9 cellular contexts compared by ENCODE assay signal in genomic region chr9:120755827-120756434, GRCh38. TPM values are rescaled to one million over a fixed set of nuclear protein-coding genes. Genes with fewer than 3 reads are reported as not detected.
DNase-seq lines count a peak whose midpoint lies in the region; ATAC-seq, FAIRE-seq and TF ChIP-seq lines count a peak whose summit lies in the region.
"Had no signal": no experiment of that assay in that cellular context is flagged by ENCODE, and none has a peak within 500 bp of the region (broad histone marks: within the 10 kb centered on the region; RNA-seq: fewer than 3 reads in every experiment).

No MANE protein-coding gene starts in this region.

- H3K4me3 Mint-ChIP-seq in CD4-positive, alpha-beta memory T cell, result no peak overlapping the region
- H3K4me3 Mint-ChIP-seq in activated B cell treated with CpG ODN at 0.5 μM for 24 hours, result no peak overlapping the region
- H3K4me3 Mint-ChIP-seq: T-helper 1 cell treated with Interleukin-12 subunit alpha and Interleukin-12 subunit beta and Interleukin-4 antibody, amounts not matched to agents 30 μg/mL and 1 μg/mL, for 36 hours had no signal

- FAIRE-seq in bronchial epithelial cell (lab: Jason Lieb, UNC), result no peak

- peaks cover 4 to 21% of the 10 kb centered on the region in 2 donors for H3K36me3 Mint-ChIP-seq in CD4-positive, alpha-beta memory T cell
- peaks cover 18% of the 10 kb centered on the region for H3K36me3 Mint-ChIP-seq in activated B cell treated with CpG ODN at 0.5 μM for 24 hours (ENCODE audit: low read depth)

- H3K27ac ChIP-seq in CD4-positive, alpha-beta memory T cell (ENCODE audit: low read depth, low read length), result no peak overlapping the region

- peaks cover 1% of the 10 kb centered on the region for H3K36me3 ChIP-seq in CD4-positive, alpha-beta memory T cell (ENCODE audit: insufficient read depth, low read length)
- H3K36me3 ChIP-seq in bronchial epithelial cell (ENCODE audit: control insufficient read depth, insufficient read depth, low read length), result peaks cover 3% of the 10 kb centered on the region

- intact Hi-C loops in CD4-positive, alpha-beta memory T cell (cut with micrococcal nuclease), result loop anchor here (1.0 to 10.0 kb wide), 7 partner anchors 134 to 564 kb away; partner anchors contain the start of gene RAB14
- intact Hi-C loops in activated B cell treated with CpG ODN at 0.5 μM for 24 hours (cut with micrococcal nuclease), result loop anchor here (1.0 to 5.0 kb wide), 9 partner anchors 137 to 741 kb away; partner anchors contain the start of gene GGTA1

- no peaks in the 10 kb centered on the region for H3K4me1 ChIP-seq in CD4-positive, alpha-beta memory T cell (ENCODE audit: insufficient read depth, low read length)

- H3K4me1 Mint-ChIP-seq in CD4-positive, alpha-beta memory T cell, result peaks cover 0 to 6% (median 5%) of the 10 kb centered on the region in 4 donors
- peaks cover 24% of the 10 kb centered on the region for H3K4me1 Mint-ChIP-seq in activated B cell treated with CpG ODN at 0.5 μM for 24 hours

- H3K9me3 Mint-ChIP-seq in CD4-positive, alpha-beta memory T cell, result no peaks in the 10 kb centered on the region
- H3K9me3 Mint-ChIP-seq in activated B cell treated with CpG ODN at 0.5 μM for 24 hours, result no peaks in the 10 kb centered on the region
- H3K9me3 Mint-ChIP-seq: T-helper 1 cell treated with Interleukin-12 subunit alpha and Interleukin-12 subunit beta and Interleukin-4 antibody, amounts not matched to agents 30 μg/mL and 1 μg/mL, for 36 hours had no signal

- H3K4me3 ChIP-seq in CD4-positive, alpha-beta memory T cell (ENCODE audit: low read length in 2 of 2), result no peak overlapping the region
- H3K4me3 ChIP-seq in bronchial epithelial cell (ENCODE audit: low read depth, low read length), result no peak overlapping the region

- H3K27me3 ChIP-seq in CD4-positive, alpha-beta memory T cell (ENCODE audit: insufficient read depth, low read length), result no peaks in the 10 kb centered on the region
- no peaks in the 10 kb centered on the region for H3K27me3 ChIP-seq in bronchial epithelial cell (ENCODE audit: control insufficient read depth, insufficient read depth, low read length)

- CTCF ChIA-PET in CD4-positive, alpha-beta memory T cell (lab: Charles Lee; ENCODE audit: partially characterized antibody), result interaction anchor here (0.7 to 10.6 kb wide), 27 partner anchors 9 to 564 kb away, joined by 3 to 211 read pairs (median 4); partner anchors contain the start of gene CNTRL
- CTCF ChIA-PET in activated B cell treated with CpG ODN at 0.5 μM for 24 hours (lab: Charles Lee), result interaction anchor here (0.6 to 7.5 kb wide), 26 partner anchors 10 to 648 kb away, joined by 3 to 135 read pairs (median 4); no protein-coding TSS in a partner anchor

- no peaks in the 10 kb centered on the region for H3K27me3 Mint-ChIP-seq in CD4-positive, alpha-beta memory T cell
- H3K27me3 Mint-ChIP-seq in activated B cell treated with CpG ODN at 0.5 μM for 24 hours, result no peaks in the 10 kb centered on the region

- POLR2A ChIA-PET in CD4-positive, alpha-beta memory T cell (lab: Charles Lee; ENCODE audit: partially characterized antibody), result interaction anchor here (0.7 to 1.6 kb wide), 5 partner anchors 87 to 306 kb away, joined by 3 to 6 read pairs (median 3); partner anchors contain the start of gene PSMD5
- POLR2A ChIA-PET in activated B cell treated with CpG ODN at 0.5 μM for 24 hours (lab: Charles Lee), result interaction anchor here (0.8 to 1.2 kb wide), 4 partner anchors 37 to 452 kb away, joined by 3 to 5 read pairs (median 3); partner anchors contain the start of gene FBXW2

- ATAC-seq in activated B cell treated with CpG ODN at 0.5 μM for 24 hours (ENCODE audit: low read depth), result peak; percentile 85
- ATAC-seq in HG03521 (IDR thresholded peaks at IDR 0.05; ENCODE audit: unreplicated experiment), result no peak

- TF ChIP-seq CTCF in GM20000 (IDR thresholded peaks at IDR 0.05; ENCODE audit: extremely low read depth, missing control alignments) (peak; percentile 79), activated B cell treated with CpG ODN at 0.5 μM for 24 hours (IDR thresholded peaks at IDR 0.05) (peak; percentile 71), bronchial epithelial cell (IDR thresholded peaks at IDR 0.05; ENCODE audit: insufficient read depth, low read length, severe bottlenecking) (peak; percentile 71)

- H3K27ac Mint-ChIP-seq in CD4-positive, alpha-beta memory T cell, result peak overlapping the region in 6 of 7 donors; percentile 13 to 79 (median 49)
- H3K27ac Mint-ChIP-seq in activated B cell treated with CpG ODN at 0.5 μM for 24 hours, result no peak overlapping the region
- H3K27ac Mint-ChIP-seq: T-helper 1 cell treated with Interleukin-12 subunit alpha and Interleukin-12 subunit beta and Interleukin-4 antibody, amounts not matched to agents 30 μg/mL and 1 μg/mL, for 36 hours had no signal

- peak; percentile 58 to 75 (median 63) for DNase-seq in CD4-positive, alpha-beta memory T cell
- DNase-seq in GM20000 (ENCODE audit: low spot score) (peak; percentile 80), NCI-H128 (lab: John Stamatoyannopoulos, UW; ENCODE audit: unreplicated experiment) (peak; percentile 37), activated B cell treated with CpG ODN at 0.5 μM for 24 hours (peak; percentile 26), bronchial epithelial cell (ENCODE audit: low read depth) (peak; percentile 42), kidney glomerular epithelial cell (lab: John Stamatoyannopoulos, UW) (peak; percentile 22)
- peak; percentile 40 to 44 for DNase-seq in stimulated activated CD4-positive, alpha-beta T cell treated with anti-CD3 and anti-CD28 coated beads, Interleukin-4, amount 100 ng/mL, for 4 hours

- no peaks in the 10 kb centered on the region for H3K9me3 ChIP-seq in CD4-positive, alpha-beta memory T cell (ENCODE audit: control insufficient read depth in 1 of 2, low read length in 2 of 2)

RNA-seq across cellular contexts. Expression of gene FBXW2, which starts 37.3 kb away (rescaled TPM):
- 10 to 100 TPM; 73.7 to 77.8 TPM for total RNA-seq in CD4-positive, alpha-beta memory T cell
- polyA plus RNA-seq in CD4-positive, alpha-beta memory T cell, result 10 to 100 TPM; 40.5 to 45.1 TPM
- total RNA-seq in activated B cell treated with CpG ODN at 0.5 μM for 24 hours (70.4 and 77.9 TPM in 2 replicates), bronchial epithelial cell (30.0 and 31.1 TPM in 2 replicates)

RNA-seq across cellular contexts. Expression of gene MEGF9, which starts 41.7 kb away (rescaled TPM):
- total RNA-seq in CD4-positive, alpha-beta memory T cell, result 10 to 100 TPM; 14.2 to 14.9 TPM
- polyA plus RNA-seq in CD4-positive, alpha-beta memory T cell, result 1 to 10 TPM; 5.9 to 6.7 TPM
- total RNA-seq in activated B cell treated with CpG ODN at 0.5 μM for 24 hours (8.5 and 9.0 TPM in 2 replicates), bronchial epithelial cell (4.7 and 5.9 TPM in 2 replicates)

Comparison
In these comparisons a context has a peak if more than half of its experiments do, and no peak if none do; other contexts are left out.
1. DNase-seq: peak in every context shown above with its lines; median percentile 80 in GM20000; 63 in CD4-positive, alpha-beta memory T cell; 42 in bronchial epithelial cell; 42 in stimulated activated CD4-positive, alpha-beta T cell treated with anti-CD3 and anti-CD28 coated beads, Interleukin-4, amount 100 ng/mL, for 4 hours; 37 in NCI-H128; 26 in activated B cell treated with CpG ODN at 0.5 μM for 24 hours; 22 in kidney glomerular epithelial cell.